Comparison of ENCODE assay signal across 25 cellular contexts in the genomic region with DNA sequence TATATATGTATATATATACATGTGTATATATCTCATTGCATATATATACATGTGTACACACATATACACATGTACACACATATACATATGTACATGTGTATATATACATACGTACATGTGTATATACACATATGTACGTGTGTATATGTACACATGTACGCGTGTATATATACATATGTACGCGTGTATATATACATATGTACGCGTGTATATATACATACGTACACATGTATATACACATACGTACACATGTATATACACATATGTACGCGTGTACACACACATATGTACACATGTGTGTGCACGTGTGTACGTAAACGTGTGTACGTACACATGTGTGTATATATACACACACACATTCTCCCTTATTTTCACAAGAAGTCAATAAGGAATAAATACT.
DNase-seq lines count a peak whose midpoint lies in the region; FAIRE-seq and TF ChIP-seq lines count a peak whose summit lies in the region.
"Had no signal": no experiment of that assay in that cellular context is flagged by ENCODE, and none has a peak within 500 bp of the region (broad histone marks: within the 10 kb centered on the region; RNA-seq: fewer than 3 reads in every experiment).

No MANE protein-coding gene starts in this region.

- TF ChIP-seq RAD21 in neural cell (conservative IDR thresholded peaks at IDR 0.05): no peak

- no peaks in the 10 kb centered on the region for H3K79me2 ChIP-seq in neural cell (replicated peaks; ENCODE audit: insufficient read depth, low read length)

- TF ChIP-seq POLR2A in GM12892 (IDR thresholded peaks at IDR 0.05; ENCODE audit: low read depth, low read length) (no peak), NB4 (IDR thresholded peaks at IDR 0.05; ENCODE audit: extremely low read depth, insufficient read length) (no peak)

- peak overlapping the region; percentile 89 for H3K27ac ChIP-seq in neural cell (ENCODE audit: low read length)
- H3K27ac ChIP-seq: A549; BLaER1 treated with 17β-estradiol and CSF1 and Interleukin-3, amounts not matched to agents 10 nM and 100 nM had no signal

- no peak overlapping the region for H3K9ac ChIP-seq in neural cell (ENCODE audit: low read length)
- H3K9ac ChIP-seq: BLaER1 treated with 17β-estradiol and CSF1 and Interleukin-3, amounts not matched to agents 10 nM and 100 nM had no signal

- no peaks in the 10 kb centered on the region for H3K9me3 ChIP-seq in neural cell (ENCODE audit: low read length)
- H3K9me3 ChIP-seq: A549; BE2C; BLaER1 treated with 17β-estradiol and CSF1 and Interleukin-3, amounts not matched to agents 10 nM and 100 nM; HAP-1 had no signal

- H2AFZ ChIP-seq in neural cell (ENCODE audit: low read depth, low read length): no peak overlapping the region

- no peaks in the 10 kb centered on the region for H3K27me3 ChIP-seq in neural cell (ENCODE audit: insufficient read depth, low read depth, low read length)
- H3K27me3 ChIP-seq: BE2C; BLaER1 treated with 17β-estradiol and CSF1 and Interleukin-3, amounts not matched to agents 10 nM and 100 nM had no signal

- no peak for TF ChIP-seq EP300 in neural cell (conservative IDR thresholded peaks at IDR 0.05; ENCODE audit: poor library complexity, severe bottlenecking)

- no peak for TF ChIP-seq CTCF in NB4 (IDR thresholded peaks at IDR 0.05; ENCODE audit: low read depth, low read length)
- no peak for TF ChIP-seq CTCF in neural cell (IDR thresholded peaks at IDR 0.05; ENCODE audit: poor library complexity, severe bottlenecking)

- no peaks in the 10 kb centered on the region for H4K20me1 ChIP-seq in neural cell (ENCODE audit: insufficient read depth)
- H4K20me1 ChIP-seq: BLaER1 treated with 17β-estradiol and CSF1 and Interleukin-3, amounts not matched to agents 10 nM and 100 nM had no signal

- no peaks in the 10 kb centered on the region for H3K36me3 ChIP-seq in neural cell (ENCODE audit: insufficient read depth, low read length)
- H3K36me3 ChIP-seq: BE2C; BLaER1 treated with 17β-estradiol and CSF1 and Interleukin-3, amounts not matched to agents 10 nM and 100 nM; HAP-1 had no signal

- H3K4me3 ChIP-seq in NB4 (ENCODE audit: low read depth, low read length) (peak overlapping the region; percentile 55), neural cell (ENCODE audit: low read length) (no peak overlapping the region)
- H3K4me3 ChIP-seq: A549; BLaER1 treated with 17β-estradiol and CSF1 and Interleukin-3, amounts not matched to agents 10 nM and 100 nM; GM12878; HAP-1 had no signal

- H3F3A ChIP-seq in neural cell (ENCODE audit: insufficient read depth, low read length, poor library complexity, severe bottlenecking): no peaks in the 10 kb centered on the region

- no peaks in the 10 kb centered on the region for H3K9me2 ChIP-seq in neural cell (ENCODE audit: insufficient read depth, low read length)

- no peak overlapping the region for H3K4me2 ChIP-seq in neural cell (ENCODE audit: low read length)
- H3K4me2 ChIP-seq: A549 had no signal

- peak; percentile 73 for FAIRE-seq in GM12892 (lab: Jason Lieb, UNC)
- FAIRE-seq: A549, D721Med, GM12878, H54 had no signal

- DNase-seq in GM12892 (ENCODE audit: insufficient read length) (no peak), NB4 (ENCODE audit: low read depth) (no peak), NCI-H146 treated with DMSO at 0.1 percent for 48 hours (lab: John Stamatoyannopoulos, UW; ENCODE audit: unreplicated experiment) (no peak), NCI-H187 treated with DMSO at 0.1 percent for 48 hours (lab: John Stamatoyannopoulos, UW) (no peak), NCI-H446 treated with DMSO at 0.1 percent for 48 hours (lab: John Stamatoyannopoulos, UW) (no peak), NCI-H526 treated with DMSO at 0.1 percent for 48 hours (lab: John Stamatoyannopoulos, UW) (no peak)
- DNase-seq: 8988T; ACHN; AML-193; BE2C; CD4-positive, alpha-beta T cell; CD8-positive, alpha-beta memory T cell; DMS 273 treated with DMSO at 0.1 percent for 48 hours; DMS79; EL; GDM1; GOT3; HFFc6 had no signal

TF ChIP-seq in neural cell, 6 proteins besides CTCF, POLR2A, EP300 and RAD21:
- TF ChIP-seq MXI1 (conservative IDR thresholded peaks at IDR 0.05; ENCODE audit: poor library complexity, severe bottlenecking): no peak
- no peak for TF ChIP-seq POLR2AphosphoS5 (IDR thresholded peaks at IDR 0.05)
- TF ChIP-seq TAF1 (IDR thresholded peaks at IDR 0.05; ENCODE audit: low read depth): no peak
- TF ChIP-seq SMC3 (conservative IDR thresholded peaks at IDR 0.05; ENCODE audit: poor library complexity): no peak
- TF ChIP-seq, protein P1, sequence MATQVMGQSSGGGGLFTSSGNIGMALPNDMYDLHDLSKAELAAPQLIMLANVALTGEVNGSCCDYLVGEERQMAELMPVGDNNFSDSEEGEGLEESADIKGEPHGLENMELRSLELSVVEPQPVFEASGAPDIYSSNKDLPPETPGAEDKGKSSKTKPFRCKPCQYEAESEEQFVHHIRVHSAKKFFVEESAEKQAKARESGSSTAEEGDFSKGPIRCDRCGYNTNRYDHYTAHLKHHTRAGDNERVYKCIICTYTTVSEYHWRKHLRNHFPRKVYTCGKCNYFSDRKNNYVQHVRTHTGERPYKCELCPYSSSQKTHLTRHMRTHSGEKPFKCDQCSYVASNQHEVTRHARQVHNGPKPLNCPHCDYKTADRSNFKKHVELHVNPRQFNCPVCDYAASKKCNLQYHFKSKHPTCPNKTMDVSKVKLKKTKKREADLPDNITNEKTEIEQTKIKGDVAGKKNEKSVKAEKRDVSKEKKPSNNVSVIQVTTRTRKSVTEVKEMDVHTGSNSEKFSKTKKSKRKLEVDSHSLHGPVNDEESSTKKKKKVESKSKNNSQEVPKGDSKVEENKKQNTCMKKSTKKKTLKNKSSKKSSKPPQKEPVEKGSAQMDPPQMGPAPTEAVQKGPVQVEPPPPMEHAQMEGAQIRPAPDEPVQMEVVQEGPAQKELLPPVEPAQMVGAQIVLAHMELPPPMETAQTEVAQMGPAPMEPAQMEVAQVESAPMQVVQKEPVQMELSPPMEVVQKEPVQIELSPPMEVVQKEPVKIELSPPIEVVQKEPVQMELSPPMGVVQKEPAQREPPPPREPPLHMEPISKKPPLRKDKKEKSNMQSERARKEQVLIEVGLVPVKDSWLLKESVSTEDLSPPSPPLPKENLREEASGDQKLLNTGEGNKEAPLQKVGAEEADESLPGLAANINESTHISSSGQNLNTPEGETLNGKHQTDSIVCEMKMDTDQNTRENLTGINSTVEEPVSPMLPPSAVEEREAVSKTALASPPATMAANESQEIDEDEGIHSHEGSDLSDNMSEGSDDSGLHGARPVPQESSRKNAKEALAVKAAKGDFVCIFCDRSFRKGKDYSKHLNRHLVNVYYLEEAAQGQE (IDR thresholded peaks at IDR 0.05; ENCODE audit: borderline replicate concordance): no peak
- TF ChIP-seq EZH2 (IDR thresholded peaks at IDR 0.05; ENCODE audit: borderline replicate concordance, insufficient read depth, low read length, poor library complexity, severe bottlenecking): no peak
